In genomic region chr4:165343353-165344191, GRCh38 we compare ENCODE assay signal across 9 cellular contexts. TPM values are rescaled to one million over a fixed set of nuclear protein-coding genes. Genes with fewer than 3 reads are reported as not detected.
DNase-seq lines count a peak whose midpoint lies in the region; ATAC-seq, FAIRE-seq and TF ChIP-seq lines count a peak whose summit lies in the region.
"Had no signal": no experiment of that assay in that cellular context is flagged by ENCODE, and none has a peak within 500 bp of the region (broad histone marks: within the 10 kb centered on the region; RNA-seq: fewer than 3 reads in every experiment).

No MANE protein-coding gene starts in this region.

- no peak overlapping the region for H3K4me3 ChIP-seq in RWPE2 (ENCODE audit: severe bottlenecking)
- H3K4me3 ChIP-seq in kidney epithelial cell (ENCODE audit: low read depth, low read length) = no peak overlapping the region

- no peaks in the 10 kb centered on the region for H3K27me3 ChIP-seq in RWPE2 (ENCODE audit: insufficient read depth, poor library complexity, severe bottlenecking)
- no peaks in the 10 kb centered on the region for H3K27me3 ChIP-seq in kidney epithelial cell (ENCODE audit: control insufficient read depth, insufficient read depth, low read length)

- no peaks in the 10 kb centered on the region for H3K4me1 ChIP-seq in RWPE2 (ENCODE audit: insufficient read depth, poor library complexity, severe bottlenecking)

- TF ChIP-seq POLR2A in GM12891 (IDR thresholded peaks at IDR 0.05; ENCODE audit: low read depth, low read length) = no peak

- ATAC-seq in RWPE2 (ENCODE audit: low read depth) (peak; percentile 50), HG03159 (IDR thresholded peaks at IDR 0.05; ENCODE audit: unreplicated experiment) (no peak)

- TF ChIP-seq CTCF in RWPE2 (IDR thresholded peaks at IDR 0.05; ENCODE audit: poor library complexity, severe bottlenecking) (peak; percentile 45), kidney epithelial cell (IDR thresholded peaks at IDR 0.05; ENCODE audit: insufficient read depth, low read length, poor library complexity, severe bottlenecking) (peak; percentile 31)

- no peaks in the 10 kb centered on the region for H3K9me3 ChIP-seq in RWPE2 (ENCODE audit: severe bottlenecking)

- H3K27ac ChIP-seq in RWPE2 (ENCODE audit: poor library complexity, severe bottlenecking) = peak overlapping the region; percentile 7

- FAIRE-seq in GM12891 (lab: Jason Lieb, UNC) = peak; percentile 71

- H3K36me3 ChIP-seq in RWPE2 (ENCODE audit: low read depth) (peaks cover 45% of the 10 kb centered on the region), kidney epithelial cell (ENCODE audit: control insufficient read depth, insufficient read depth, low read length) (no peaks in the 10 kb centered on the region)

- DNase-seq in Ammon's horn (ENCODE audit: low spot score) (peak; percentile 48), GM12891 (ENCODE audit: insufficient read length, low spot score) (no peak), RWPE2 (ENCODE audit: low spot score) (no peak), kidney epithelial cell (ENCODE audit: low read depth) (no peak), ureter (ENCODE audit: low spot score) (no peak), COLO829 (ENCODE audit: low spot score) (no peak)
- no peak for DNase-seq in stimulated activated CD4-positive, alpha-beta T cell treated with anti-CD3 and anti-CD28 coated beads, Interleukin-15, amount 100 ng/mL, for 24 hours
- DNase-seq: central memory CD4-positive, alpha-beta T cell had no signal

TF ChIP-seq in GM12891, 5 proteins besides CTCF, POLR2A, EP300 and RAD21:
- no peak for TF ChIP-seq TAF1 (IDR thresholded peaks at IDR 0.05; ENCODE audit: low read depth, low read length)
- no peak for TF ChIP-seq POU2F2 (IDR thresholded peaks at IDR 0.05; ENCODE audit: low read depth, low read length)
- no peak for TF ChIP-seq SPI1 (IDR thresholded peaks at IDR 0.05; ENCODE audit: low read depth, low read length)
- TF ChIP-seq PAX5 (IDR thresholded peaks at IDR 0.05; ENCODE audit: insufficient read depth, low read length, severe bottlenecking) = no peak
- TF ChIP-seq POLR2AphosphoS5 (IDR thresholded peaks at IDR 0.05; ENCODE audit: low read depth, low read length) = no peak

RNA-seq across cellular contexts. Expression of gene MSMO1, which starts 16.1 kb away (rescaled TPM):
- polyA plus RNA-seq in GM12891 (2012; ENCODE audit: low read depth, missing spikeins) = 16.9 TPM
- total RNA-seq in kidney epithelial cell (192 and 228 TPM in 2 replicates), ureter (98.6 TPM)

RNA-seq across cellular contexts. Expression of gene CPE, which starts 35.2 kb away (rescaled TPM):
- polyA plus RNA-seq in GM12891 (2012; ENCODE audit: low read depth, missing spikeins) = not detected
- total RNA-seq in kidney epithelial cell (8.9 and 10.7 TPM in 2 replicates), ureter (70.4 TPM)
